17 cellular contexts compared by ENCODE assay signal in genomic region chr2:72982219-72982618, GRCh38.
"Had no signal": no experiment of that assay in that cellular context is flagged by ENCODE, and none has a peak within 500 bp of the region (broad histone marks: within the 10 kb centered on the region; RNA-seq: fewer than 3 reads in every experiment).

No MANE protein-coding gene starts in this region.

- H3K79me2 ChIP-seq: parathyroid adenoma had no signal

- H2AFZ ChIP-seq: parathyroid adenoma had no signal

- ATAC-seq: left ventricle myocardium superior had no signal

- H3K36me3 ChIP-seq: cardiac muscle cell, WERI-Rb-1 had no signal

- H3K4me3 ChIP-seq: cardiac muscle cell, esophagus squamous epithelium, tibial nerve had no signal

- H3K9me3 ChIP-seq: esophagus squamous epithelium, tibial nerve had no signal

- H3K9ac ChIP-seq: parathyroid adenoma had no signal

- H3K27ac ChIP-seq: cardiac muscle cell, esophagus squamous epithelium, parathyroid adenoma, tibial nerve, WERI-Rb-1 had no signal

- H3K27me3 ChIP-seq: esophagus squamous epithelium, tibial nerve had no signal

- H3K4me1 ChIP-seq: esophagus squamous epithelium, tibial nerve had no signal

- DNase-seq: activated CD4-positive, alpha-beta T cell treated with anti-CD3 and anti-CD28 coated beads for 1 hour; activated gamma-delta T cell treated with Interleukin-2 at 50 U/mL for 16 hours; amniotic stem cell; dermis blood vessel endothelial cell; effector memory CD4-positive, alpha-beta T cell; esophagus squamous epithelium; foreskin fibroblast; hypothalamus; mesenchymal stem cell; naive thymus-derived CD4-positive, alpha-beta T cell; stimulated activated CD8-positive, alpha-beta memory T cell treated with anti-CD3 and anti-CD28 coated beads, Interleukin-4, amount 100 ng/mL, for 48 hours; stimulated activated naive CD4-positive, alpha-beta T cell; WERI-Rb-1 had no signal
